In genomic region chr5:163459888-163460561, GRCh38 we compare ENCODE assay signal across 1 cellular context.
A peak's percentile ranks its signal among the peaks of the same experiment; 100 is the strongest.
TF ChIP-seq lines count a peak whose summit lies in the region.

Gene NUDCD2, minus strand, starts transcription at chr5:163460102. Its CDS starts 52 bp downstream, at chr5:163460050.

TF ChIP-seq in K562, 482 proteins besides CTCF, POLR2A, EP300 and RAD21 (continued from another document and continues in another):
- TF ChIP-seq E4F1 (CRISPR knock-in tag; IDR thresholded peaks at IDR 0.05; ENCODE audit: borderline replicate concordance) (0 out of 2 replicates have a peak, but pooled peaks have one; percentile 51), ZNF146 (CRISPR knock-in tag; IDR thresholded peaks at IDR 0.05; ENCODE audit: unreplicated experiment) (no peak), HIVEP1 (CRISPR knock-in tag; IDR thresholded peaks at IDR 0.05) (no peak), ZNF445 (CRISPR knock-in tag; IDR thresholded peaks at IDR 0.05; ENCODE audit: low read depth) (no peak), NR2C1 (IDR thresholded peaks at IDR 0.05) (peak; percentile 68; the same call in 1 of the 2 replicates), NR2C1 (tag; IDR thresholded peaks at IDR 0.05) (peak; percentile 65; the same call in 1 of the 2 replicates), ZBTB8A (IDR thresholded peaks at IDR 0.05; ENCODE audit: partially characterized antibody) (no peak), ZNF184 (CRISPR knock-in tag; IDR thresholded peaks at IDR 0.05) (no peak), TCF15 (CRISPR knock-in tag; IDR thresholded peaks at IDR 0.05) (no peak), U2AF1 (optimal IDR thresholded peaks at IDR 0.05; ENCODE audit: low read depth, low read length) (no peak), ZC3H4 (CRISPR knock-in tag; IDR thresholded peaks at IDR 0.05; ENCODE audit: borderline replicate concordance) (no peak; the same call in none of the 2 replicates), RBM34 (IDR thresholded peaks at IDR 0.05; ENCODE audit: borderline replicate concordance, insufficient read depth, low read length) (no peak), THRB (CRISPR knock-in tag; conservative IDR thresholded peaks at IDR 0.05) (no peak), ETS2 (tag; IDR thresholded peaks at IDR 0.05; ENCODE audit: borderline replicate concordance, poor library complexity, severe bottlenecking) (no peak), ZBED1 (IDR thresholded peaks at IDR 0.05) (no peak), SREBF1 (IDR thresholded peaks at IDR 0.05; ENCODE audit: borderline replicate concordance, low read depth, low read length) (no peak), LCOR (CRISPR knock-in tag; IDR thresholded peaks at IDR 0.05) (no peak; the same call in 1 of the 2 replicates), STAT5B (CRISPR knock-in tag; IDR thresholded peaks at IDR 0.05) (no peak), YY1 (IDR thresholded peaks at IDR 0.05; ENCODE audit: borderline replicate concordance in 1 of 3, control insufficient read depth in 1 of 3, extremely low read depth in 1 of 3, insufficient read depth in 3 of 3, insufficient read length in 1 of 3, insufficient replicate concordance in 2 of 3, low read depth in 1 of 3, low read length in 2 of 3) (peak in 1 of 3 experiments; percentile 75), KLF10 (CRISPR knock-in tag; IDR thresholded peaks at IDR 0.05) (no peak), ZNF639 (CRISPR knock-in tag; conservative IDR thresholded peaks at IDR 0.05 in 1 of 2, IDR thresholded peaks at IDR 0.05 in 1 of 2) (peak in 1 of 2 experiments; percentile 49; a peak in 1 of 4 replicates), ATF6 (CRISPR knock-in tag; IDR thresholded peaks at IDR 0.05) (no peak), ZNF324 (CRISPR knock-in tag; IDR thresholded peaks at IDR 0.05) (0 out of 2 replicates have a peak, but pooled peaks have one; percentile 8), ILK (tag; IDR thresholded peaks at IDR 0.05; ENCODE audit: borderline replicate concordance, low read depth) (no peak), RBM14 (IDR thresholded peaks at IDR 0.05; ENCODE audit: borderline replicate concordance, insufficient read depth, low read depth, low read length) (no peak), ATF4 (CRISPR knock-in tag; IDR thresholded peaks at IDR 0.05) (no peak), NUFIP1 (IDR thresholded peaks at IDR 0.05; ENCODE audit: partially characterized antibody) (no peak), JUND (IDR thresholded peaks at IDR 0.05; ENCODE audit: borderline replicate concordance, low read depth, low read length) (peak; percentile 2; the same call in 1 of the 2 replicates), JUND (tag; IDR thresholded peaks at IDR 0.05; ENCODE audit: borderline replicate concordance, low read depth, low read length) (no peak), NFYB (IDR thresholded peaks at IDR 0.05; ENCODE audit: extremely low read depth, insufficient read length) (peak; percentile 88), ZBTB11 (CRISPR knock-in tag; IDR thresholded peaks at IDR 0.05) (no peak), CCAR2 (IDR thresholded peaks at IDR 0.05; ENCODE audit: low read depth, low read length) (no peak), CREB1 (IDR thresholded peaks at IDR 0.05) (peak; percentile 71; the same call in 1 of the 2 replicates), CREB1 (CRISPR knock-in tag; IDR thresholded peaks at IDR 0.05) (no peak; the same call in 1 of the 2 replicates), RERE (CRISPR knock-in tag; IDR thresholded peaks at IDR 0.05; ENCODE audit: borderline replicate concordance) (no peak), CSDE1 (IDR thresholded peaks at IDR 0.05) (no peak), FOSL1 (tag; conservative IDR thresholded peaks at IDR 0.05) (no peak), NCOA1 (IDR thresholded peaks at IDR 0.05; ENCODE audit: low read depth) (peak; percentile 38; the same call in 1 of the 2 replicates), KDM2B (CRISPR knock-in tag; IDR thresholded peaks at IDR 0.05) (peak; percentile 5; the same call in 1 of the 2 replicates), SPI1 (IDR thresholded peaks at IDR 0.05; ENCODE audit: borderline replicate concordance, low read depth, low read length) (0 out of 2 replicates have a peak, but pooled peaks have one; percentile 28)
